In genomic region chr3:51773529-51773928, GRCh38 we compare ENCODE assay signal across 17 cellular contexts. TPM values are rescaled to one million over a fixed set of nuclear protein-coding genes. Genes with fewer than 3 reads are reported as not detected.
"Had no signal": no experiment of that assay in that cellular context is flagged by ENCODE, and none has a peak within 500 bp of the region (broad histone marks: within the 10 kb centered on the region; RNA-seq: fewer than 3 reads in every experiment).

No MANE protein-coding gene starts in this region.

- H3K27ac ChIP-seq: left lung, right atrium auricular region, skin epidermis, stomach, uterus had no signal

- DNase-seq: activated CD4-positive, alpha-beta memory T cell treated with anti-CD3 and anti-CD28 coated beads, Interleukin-2, amount 10 ng/mL, durations not matched to agents 7 days and 5 days; activated CD4-positive, alpha-beta T cell treated with anti-CD3 and anti-CD28 coated beads for 36 hours; activated gamma-delta T cell; activated naive CD8-positive, alpha-beta T cell treated with anti-CD3 and anti-CD28 coated beads for 36 hours; activated T-cell treated with anti-CD3 and anti-CD28 coated beads, Interleukin-2, amount 50 U/mL, for 48 hours; islet precursor cell; left lung; nucleus accumbens; stomach; uterus had no signal

- ATAC-seq: activated CD4-positive, alpha-beta T cell treated with anti-CD3 and anti-CD28 coated beads for 36 hours; esophagus mucosa; left lung; natural killer cell treated with Interleukin-12 subunit alpha and Interleukin-12 subunit beta and Interleukin-15 and Interleukin-18, amount 100 ng/mL, for 72 hours had no signal

RNA-seq across cellular contexts. Expression of gene IQCF6, which starts 5.5 kb away (rescaled TPM):
- total RNA-seq: activated CD4-positive, alpha-beta memory T cell treated with anti-CD3 and anti-CD28 coated beads, Interleukin-2, amount 10 ng/mL, durations not matched to agents 7 days and 5 days; activated CD4-positive, alpha-beta T cell treated with anti-CD3 and anti-CD28 coated beads for 36 hours; activated naive CD8-positive, alpha-beta T cell treated with anti-CD3 and anti-CD28 coated beads for 36 hours; bronchial epithelial cell; chondrocyte; esophagus mucosa; left lung; natural killer cell treated with Interleukin-12 subunit alpha and Interleukin-12 subunit beta and Interleukin-15 and Interleukin-18, amount 100 ng/mL, for 72 hours; posterior vena cava; right atrium auricular region; stomach; uterus had no signal
